ENCODE assay signal across 1 cellular context in genomic region chr12:13196302-13196921, GRCh38.
A peak's percentile ranks its signal among the peaks of the same experiment; 100 is the strongest.
TF ChIP-seq lines count a peak whose summit lies in the region.

A gene with protein sequence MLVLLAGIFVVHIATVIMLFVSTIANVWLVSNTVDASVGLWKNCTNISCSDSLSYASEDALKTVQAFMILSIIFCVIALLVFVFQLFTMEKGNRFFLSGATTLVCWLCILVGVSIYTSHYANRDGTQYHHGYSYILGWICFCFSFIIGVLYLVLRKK (plus strand): TSS chr12:13196726. CDS start chr12:13211511, 14,785 bp downstream.

TF ChIP-seq in HEK293, 187 proteins besides CTCF, POLR2A, EP300 and RAD21 (continued from another document and continues in another):
- TF ChIP-seq PRDM6 (tag by site-specific recombination; IDR thresholded peaks at IDR 0.05), result no peak
- TF ChIP-seq, protein P1, sequence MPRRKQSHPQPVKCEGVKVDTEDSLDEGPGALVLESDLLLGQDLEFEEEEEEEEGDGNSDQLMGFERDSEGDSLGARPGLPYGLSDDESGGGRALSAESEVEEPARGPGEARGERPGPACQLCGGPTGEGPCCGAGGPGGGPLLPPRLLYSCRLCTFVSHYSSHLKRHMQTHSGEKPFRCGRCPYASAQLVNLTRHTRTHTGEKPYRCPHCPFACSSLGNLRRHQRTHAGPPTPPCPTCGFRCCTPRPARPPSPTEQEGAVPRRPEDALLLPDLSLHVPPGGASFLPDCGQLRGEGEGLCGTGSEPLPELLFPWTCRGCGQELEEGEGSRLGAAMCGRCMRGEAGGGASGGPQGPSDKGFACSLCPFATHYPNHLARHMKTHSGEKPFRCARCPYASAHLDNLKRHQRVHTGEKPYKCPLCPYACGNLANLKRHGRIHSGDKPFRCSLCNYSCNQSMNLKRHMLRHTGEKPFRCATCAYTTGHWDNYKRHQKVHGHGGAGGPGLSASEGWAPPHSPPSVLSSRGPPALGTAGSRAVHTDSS (tag by site-specific recombination; IDR thresholded peaks at IDR 0.05), result no peak
- TF ChIP-seq HIC1 (tag by site-specific recombination; IDR thresholded peaks at IDR 0.05), result no peak
- TF ChIP-seq ZNF239 (tag by site-specific recombination; IDR thresholded peaks at IDR 0.05), result no peak
- no peak for TF ChIP-seq ZNF548 (tag by site-specific recombination; IDR thresholded peaks at IDR 0.05)
- TF ChIP-seq TSHZ1 (tag by site-specific recombination; IDR thresholded peaks at IDR 0.05; ENCODE audit: borderline replicate concordance), result no peak
- no peak for TF ChIP-seq ZNF670 (tag by site-specific recombination; IDR thresholded peaks at IDR 0.05; ENCODE audit: low read depth)
- TF ChIP-seq, protein P2, sequence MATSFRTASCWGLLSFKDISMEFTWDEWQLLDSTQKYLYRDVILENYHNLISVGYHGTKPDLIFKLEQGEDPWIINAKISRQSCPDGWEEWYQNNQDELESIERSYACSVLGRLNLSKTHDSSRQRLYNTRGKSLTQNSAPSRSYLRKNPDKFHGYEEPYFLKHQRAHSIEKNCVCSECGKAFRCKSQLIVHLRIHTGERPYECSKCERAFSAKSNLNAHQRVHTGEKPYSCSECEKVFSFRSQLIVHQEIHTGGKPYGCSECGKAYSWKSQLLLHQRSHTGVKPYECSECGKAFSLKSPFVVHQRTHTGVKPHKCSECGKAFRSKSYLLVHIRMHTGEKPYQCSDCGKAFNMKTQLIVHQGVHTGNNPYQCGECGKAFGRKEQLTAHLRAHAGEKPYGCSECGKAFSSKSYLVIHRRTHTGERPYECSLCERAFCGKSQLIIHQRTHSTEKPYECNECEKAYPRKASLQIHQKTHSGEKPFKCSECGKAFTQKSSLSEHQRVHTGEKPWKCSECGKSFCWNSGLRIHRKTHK (tag by site-specific recombination; IDR thresholded peaks at IDR 0.05), result no peak
- no peak for TF ChIP-seq ZNF155 (tag by site-specific recombination; IDR thresholded peaks at IDR 0.05)
- no peak for TF ChIP-seq ZNF248 (tag by site-specific recombination; IDR thresholded peaks at IDR 0.05)
- no peak for TF ChIP-seq ZNF121 (tag by site-specific recombination; IDR thresholded peaks at IDR 0.05)
- no peak for TF ChIP-seq ZNF747 (tag by site-specific recombination; IDR thresholded peaks at IDR 0.05)
- TF ChIP-seq ZNF175 (tag by site-specific recombination; IDR thresholded peaks at IDR 0.05), result no peak
- no peak for TF ChIP-seq ZNF416 (tag by site-specific recombination; IDR thresholded peaks at IDR 0.05)
- no peak for TF ChIP-seq ELK4 (IDR thresholded peaks at IDR 0.05; ENCODE audit: borderline replicate concordance, low read depth, low read length)
- no peak for TF ChIP-seq ZNF704 (tag by site-specific recombination; IDR thresholded peaks at IDR 0.05)
- no peak for TF ChIP-seq IKZF3 (tag by site-specific recombination; IDR thresholded peaks at IDR 0.05)
- TF ChIP-seq, protein P3, sequence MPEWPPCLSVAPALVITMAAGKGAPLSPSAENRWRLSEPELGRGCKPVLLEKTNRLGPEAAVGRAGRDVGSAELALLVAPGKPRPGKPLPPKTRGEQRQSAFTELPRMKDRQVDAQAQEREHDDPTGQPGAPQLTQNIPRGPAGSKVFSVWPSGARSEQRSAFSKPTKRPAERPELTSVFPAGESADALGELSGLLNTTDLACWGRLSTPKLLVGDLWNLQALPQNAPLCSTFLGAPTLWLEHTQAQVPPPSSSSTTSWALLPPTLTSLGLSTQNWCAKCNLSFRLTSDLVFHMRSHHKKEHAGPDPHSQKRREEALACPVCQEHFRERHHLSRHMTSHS (tag by site-specific recombination; IDR thresholded peaks at IDR 0.05), result no peak
- no peak for TF ChIP-seq HOXA7 (CRISPR knock-in tag; IDR thresholded peaks at IDR 0.05; ENCODE audit: borderline replicate concordance)
- no peak for TF ChIP-seq ZNF629 (tag by site-specific recombination; IDR thresholded peaks at IDR 0.05)
- no peak for TF ChIP-seq ZXDB (tag by site-specific recombination; IDR thresholded peaks at IDR 0.05)
- TF ChIP-seq ZNF211 (tag by site-specific recombination; IDR thresholded peaks at IDR 0.05; ENCODE audit: low read depth), result no peak
- TF ChIP-seq SCRT2 (tag by site-specific recombination; IDR thresholded peaks at IDR 0.05), result no peak
- no peak for TF ChIP-seq MYNN (tag by site-specific recombination; IDR thresholded peaks at IDR 0.05; ENCODE audit: borderline replicate concordance)
- TF ChIP-seq ZNF184 (tag by site-specific recombination; IDR thresholded peaks at IDR 0.05), result peak; percentile 14; the same call in 1 of the 2 replicates
- no peak for TF ChIP-seq ZNF266 (tag by site-specific recombination; IDR thresholded peaks at IDR 0.05; ENCODE audit: low read depth)
- no peak for TF ChIP-seq ZNF133 (tag by site-specific recombination; IDR thresholded peaks at IDR 0.05)
- TF ChIP-seq ZNF596 (tag by site-specific recombination; IDR thresholded peaks at IDR 0.05), result no peak
- TF ChIP-seq ZSCAN30 (tag by site-specific recombination; IDR thresholded peaks at IDR 0.05), result 0 out of 2 replicates have a peak, but pooled peaks have one; percentile 31
- no peak for TF ChIP-seq ZNF843 (tag by site-specific recombination; IDR thresholded peaks at IDR 0.05)
- TF ChIP-seq, protein P4, sequence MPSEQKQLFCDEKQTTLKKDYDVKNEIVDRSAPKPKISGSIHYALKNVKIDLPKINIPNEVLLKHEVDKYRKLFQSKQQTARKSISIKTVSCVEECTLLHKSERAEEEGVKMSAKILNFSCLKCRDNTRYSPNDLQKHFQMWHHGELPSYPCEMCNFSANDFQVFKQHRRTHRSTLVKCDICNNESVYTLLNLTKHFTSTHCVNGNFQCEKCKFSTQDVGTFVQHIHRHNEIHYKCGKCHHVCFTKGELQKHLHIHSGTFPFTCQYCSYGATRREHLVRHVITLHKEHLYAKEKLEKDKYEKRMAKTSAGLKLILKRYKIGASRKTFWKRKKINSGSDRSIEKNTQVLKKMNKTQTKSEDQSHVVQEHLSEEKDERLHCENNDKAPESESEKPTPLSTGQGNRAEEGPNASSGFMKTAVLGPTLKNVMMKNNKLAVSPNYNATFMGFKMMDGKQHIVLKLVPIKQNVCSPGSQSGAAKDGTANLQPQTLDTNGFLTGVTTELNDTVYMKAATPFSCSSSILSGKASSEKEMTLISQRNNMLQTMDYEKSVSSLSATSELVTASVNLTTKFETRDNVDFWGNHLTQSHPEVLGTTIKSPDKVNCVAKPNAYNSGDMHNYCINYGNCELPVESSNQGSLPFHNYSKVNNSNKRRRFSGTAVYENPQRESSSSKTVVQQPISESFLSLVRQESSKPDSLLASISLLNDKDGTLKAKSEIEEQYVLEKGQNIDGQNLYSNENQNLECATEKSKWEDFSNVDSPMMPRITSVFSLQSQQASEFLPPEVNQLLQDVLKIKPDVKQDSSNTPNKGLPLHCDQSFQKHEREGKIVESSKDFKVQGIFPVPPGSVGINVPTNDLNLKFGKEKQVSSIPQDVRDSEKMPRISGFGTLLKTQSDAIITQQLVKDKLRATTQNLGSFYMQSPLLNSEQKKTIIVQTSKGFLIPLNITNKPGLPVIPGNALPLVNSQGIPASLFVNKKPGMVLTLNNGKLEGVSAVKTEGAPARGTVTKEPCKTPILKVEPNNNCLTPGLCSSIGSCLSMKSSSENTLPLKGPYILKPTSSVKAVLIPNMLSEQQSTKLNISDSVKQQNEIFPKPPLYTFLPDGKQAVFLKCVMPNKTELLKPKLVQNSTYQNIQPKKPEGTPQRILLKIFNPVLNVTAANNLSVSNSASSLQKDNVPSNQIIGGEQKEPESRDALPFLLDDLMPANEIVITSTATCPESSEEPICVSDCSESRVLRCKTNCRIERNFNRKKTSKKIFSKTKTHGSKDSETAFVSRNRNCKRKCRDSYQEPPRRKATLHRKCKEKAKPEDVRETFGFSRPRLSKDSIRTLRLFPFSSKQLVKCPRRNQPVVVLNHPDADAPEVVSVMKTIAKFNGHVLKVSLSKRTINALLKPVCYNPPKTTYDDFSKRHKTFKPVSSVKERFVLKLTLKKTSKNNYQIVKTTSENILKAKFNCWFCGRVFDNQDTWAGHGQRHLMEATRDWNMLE (tag by site-specific recombination; conservative IDR thresholded peaks at IDR 0.05; ENCODE audit: low read depth), result no peak
- no peak for TF ChIP-seq ZNF394 (tag by site-specific recombination; IDR thresholded peaks at IDR 0.05; ENCODE audit: borderline replicate concordance)
- no peak for TF ChIP-seq ZNF837 (tag by site-specific recombination; IDR thresholded peaks at IDR 0.05)
- TF ChIP-seq, protein P5, sequence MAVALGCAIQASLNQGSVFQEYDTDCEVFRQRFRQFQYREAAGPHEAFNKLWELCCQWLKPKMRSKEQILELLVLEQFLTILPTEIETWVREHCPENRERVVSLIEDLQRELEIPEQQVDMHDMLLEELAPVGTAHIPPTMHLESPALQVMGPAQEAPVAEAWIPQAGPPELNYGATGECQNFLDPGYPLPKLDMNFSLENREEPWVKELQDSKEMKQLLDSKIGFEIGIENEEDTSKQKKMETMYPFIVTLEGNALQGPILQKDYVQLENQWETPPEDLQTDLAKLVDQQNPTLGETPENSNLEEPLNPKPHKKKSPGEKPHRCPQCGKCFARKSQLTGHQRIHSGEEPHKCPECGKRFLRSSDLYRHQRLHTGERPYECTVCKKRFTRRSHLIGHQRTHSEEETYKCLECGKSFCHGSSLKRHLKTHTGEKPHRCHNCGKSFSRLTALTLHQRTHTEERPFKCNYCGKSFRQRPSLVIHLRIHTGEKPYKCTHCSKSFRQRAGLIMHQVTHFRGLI (tag by site-specific recombination; IDR thresholded peaks at IDR 0.05), result no peak
- TF ChIP-seq ZNF510 (tag by site-specific recombination; IDR thresholded peaks at IDR 0.05; ENCODE audit: insufficient replicate concordance), result no peak
- no peak for TF ChIP-seq ZNF555 (tag by site-specific recombination; conservative IDR thresholded peaks at IDR 0.05)
- no peak for TF ChIP-seq ZNF624 (tag by site-specific recombination; IDR thresholded peaks at IDR 0.05)
